10 cellular contexts compared by ENCODE assay signal in genomic region chr2:33681333-33681732, GRCh38.
DNase-seq lines count a peak whose midpoint lies in the region; ATAC-seq and TF ChIP-seq lines count a peak whose summit lies in the region.
"Had no signal": no experiment of that assay in that cellular context is flagged by ENCODE, and none has a peak within 500 bp of the region (broad histone marks: within the 10 kb centered on the region; RNA-seq: fewer than 3 reads in every experiment).

No MANE protein-coding gene starts in this region.

- intact Hi-C loops in Caco-2 (cut with micrococcal nuclease; ENCODE audit: unreplicated experiment), result no loop called here

- no TSS peak for BruUV-seq in Caco-2 (replicated peaks; lab: Mats Ljungman, UMichigan)

- H3K4me1 Mint-ChIP-seq in Caco-2 (ENCODE audit: low read depth, unreplicated experiment) (no peaks in the 10 kb centered on the region), brain (peaks cover 16% of the 10 kb centered on the region)
- H3K4me1 Mint-ChIP-seq in natural killer cell treated with Interleukin-12 subunit alpha and Interleukin-12 subunit beta and Interleukin-15 and Interleukin-18, amount 100 ng/mL, for 72 hours (ENCODE audit: low read depth in 2 of 2), result no peaks in the 10 kb centered on the region

- TF ChIP-seq CTCF in Caco-2 (IDR thresholded peaks at IDR 0.05; ENCODE audit: insufficient read depth in 1 of 2, low read depth in 1 of 2, low read length in 1 of 2, severe bottlenecking in 1 of 2, unreplicated experiment in 1 of 2) (peak; percentile 10 to 19), brain (conservative IDR thresholded peaks at IDR 0.05) (peak; percentile 42 to 72)

- no peaks in the 10 kb centered on the region; the same call in 1 of the 2 replicates for H3K9me3 ChIP-seq in Caco-2

- no peaks in the 10 kb centered on the region for H3K27me3 ChIP-seq in Caco-2 (replicated peaks; ENCODE audit: control insufficient read depth, insufficient read depth, low read length)
- H3K27me3 ChIP-seq: Peyer's patch had no signal

- no peak for ATAC-seq in natural killer cell treated with Interleukin-12 subunit alpha and Interleukin-12 subunit beta and Interleukin-15 and Interleukin-18, amount 100 ng/mL, for 72 hours
- ATAC-seq in GM21576 (IDR thresholded peaks at IDR 0.05; ENCODE audit: unreplicated experiment), result no peak

- H3K9me3 Mint-ChIP-seq in Caco-2 (ENCODE audit: unreplicated experiment), result no peaks in the 10 kb centered on the region
- peaks cover 10 to 17% (median 15%) of the 10 kb centered on the region in 5 experiments for H3K9me3 Mint-ChIP-seq in brain
- peaks cover 3% of the 10 kb centered on the region for H3K9me3 Mint-ChIP-seq in natural killer cell treated with Interleukin-12 subunit alpha and Interleukin-12 subunit beta and Interleukin-15 and Interleukin-18, amount 100 ng/mL, for 72 hours

- no peaks in the 10 kb centered on the region for H3K4me1 ChIP-seq in Caco-2
- H3K4me1 ChIP-seq: Peyer's patch had no signal

- CTCF ChIA-PET in Caco-2 (lab: Charles Lee), result no interaction called here

- no peak overlapping the region for H3K4me3 ChIP-seq in Caco-2 (ENCODE audit: low read depth, low read length)
- H3K4me3 ChIP-seq: Peyer's patch had no signal

- POLR2A ChIA-PET in Caco-2 (lab: Charles Lee), result no interaction called here

- no peaks in the 10 kb centered on the region for H3K36me3 ChIP-seq in Caco-2 (ENCODE audit: control insufficient read depth, insufficient read depth, low read length)
- H3K36me3 ChIP-seq: Peyer's patch had no signal

- H3K36me3 Mint-ChIP-seq in Caco-2 (ENCODE audit: insufficient read depth, unreplicated experiment) (no peaks in the 10 kb centered on the region), brain (no peaks in the 10 kb centered on the region)
- H3K36me3 Mint-ChIP-seq in natural killer cell treated with Interleukin-12 subunit alpha and Interleukin-12 subunit beta and Interleukin-15 and Interleukin-18, amount 100 ng/mL, for 72 hours, result no peaks in the 10 kb centered on the region

- no peak for DNase-seq in Caco-2
- DNase-seq in M059J (ENCODE audit: low read depth), result peak; percentile 18
- peak; percentile 34 for DNase-seq in medulla oblongata (ENCODE audit: extremely low spot score)
- DNase-seq in Ammon's horn (ENCODE audit: low spot score), result no peak
- no peak for DNase-seq in natural killer cell treated with Interleukin-12 subunit alpha and Interleukin-12 subunit beta and Interleukin-15 and Interleukin-18, amount 100 ng/mL, for 72 hours (ENCODE audit: low spot score)
- no peak for DNase-seq in CD1c-positive myeloid dendritic cell (ENCODE audit: extremely low spot score)
- DNase-seq: GDM1, Peyer's patch had no signal

- peaks cover 13% of the 10 kb centered on the region for H3K27me3 Mint-ChIP-seq in Caco-2 (ENCODE audit: insufficient read depth, unreplicated experiment)
- H3K27me3 Mint-ChIP-seq in brain, result no peaks in the 10 kb centered on the region
- H3K27me3 Mint-ChIP-seq in natural killer cell treated with Interleukin-12 subunit alpha and Interleukin-12 subunit beta and Interleukin-15 and Interleukin-18, amount 100 ng/mL, for 72 hours, result peaks cover 0 to 15% of the 10 kb centered on the region in 2 donors

- no peak overlapping the region for H3K4me3 Mint-ChIP-seq in Caco-2 (ENCODE audit: unreplicated experiment)
- H3K4me3 Mint-ChIP-seq in brain, result peak overlapping the region in 4 of 5 experiments; percentile 23 to 64 (median 36)
- H3K4me3 Mint-ChIP-seq in natural killer cell treated with Interleukin-12 subunit alpha and Interleukin-12 subunit beta and Interleukin-15 and Interleukin-18, amount 100 ng/mL, for 72 hours, result no peak overlapping the region

- H3K27ac Mint-ChIP-seq in Caco-2 (ENCODE audit: unreplicated experiment), result no peak overlapping the region
- peak overlapping the region; percentile 0 to 92 (median 65) for H3K27ac Mint-ChIP-seq in brain
- H3K27ac Mint-ChIP-seq in natural killer cell treated with Interleukin-12 subunit alpha and Interleukin-12 subunit beta and Interleukin-15 and Interleukin-18, amount 100 ng/mL, for 72 hours, result no peak overlapping the region

Comparison
In these comparisons a context has a peak if more than half of its experiments do, and no peak if none do; other contexts are left out.
1. DNase-seq: peak in M059J (single experiment) and medulla oblongata (single experiment); none in Caco-2 (0 of 2), Ammon's horn (single experiment), natural killer cell treated with Interleukin-12 subunit alpha and Interleukin-12 subunit beta and Interleukin-15 and Interleukin-18, amount 100 ng/mL, for 72 hours (single experiment) and CD1c-positive myeloid dendritic cell (single experiment).
2. H3K27ac Mint-ChIP-seq: peak in brain (5 of 5); none in Caco-2 (single experiment) and natural killer cell treated with Interleukin-12 subunit alpha and Interleukin-12 subunit beta and Interleukin-15 and Interleukin-18, amount 100 ng/mL, for 72 hours (0 of 2).
3. H3K4me3 Mint-ChIP-seq: peak in brain (4 of 5); none in Caco-2 (single experiment) and natural killer cell treated with Interleukin-12 subunit alpha and Interleukin-12 subunit beta and Interleukin-15 and Interleukin-18, amount 100 ng/mL, for 72 hours (single experiment).